In genomic region chr2:55268907-55269611, GRCh38 we compare ENCODE assay signal across 1 cellular context.
TF ChIP-seq lines count a peak whose summit lies in the region.

TSS of gene MTIF2 (minus strand) at chr2:55269231. CDS start at chr2:55263858, 5,373 bp downstream.

TF ChIP-seq in GM12878, 131 proteins besides CTCF, POLR2A, EP300 and RAD21 (continued from another document and continues in another):
- TF ChIP-seq IRF5 (IDR thresholded peaks at IDR 0.05; ENCODE audit: borderline replicate concordance) (no peak), PAX8 (IDR thresholded peaks at IDR 0.05) (no peak), ZBED1 (IDR thresholded peaks at IDR 0.05; ENCODE audit: borderline replicate concordance) (peak; percentile 83; the same call in 1 of the 2 replicates), TAF1 (IDR thresholded peaks at IDR 0.05; ENCODE audit: borderline replicate concordance, low read depth, low read length) (peak; percentile 89), SUPT20H (IDR thresholded peaks at IDR 0.05; ENCODE audit: borderline replicate concordance, control insufficient read depth, low read depth, low read length) (no peak), NR2C2 (IDR thresholded peaks at IDR 0.05; ENCODE audit: borderline replicate concordance, control insufficient read depth, insufficient read length, low read depth) (no peak), HCFC1 (IDR thresholded peaks at IDR 0.05; ENCODE audit: low read length) (peak; percentile 88), EED (IDR thresholded peaks at IDR 0.05; ENCODE audit: low read depth) (peak; percentile 76), YBX1 (IDR thresholded peaks at IDR 0.05) (no peak), TCF12 (IDR thresholded peaks at IDR 0.05; ENCODE audit: low read depth, low read length) (peak; percentile 81), JUNB (IDR thresholded peaks at IDR 0.05) (no peak; the same call in 1 of the 2 replicates), RFX5 (IDR thresholded peaks at IDR 0.05; ENCODE audit: low read depth, low read length) (no peak), RCOR1 (conservative IDR thresholded peaks at IDR 0.05; ENCODE audit: low read depth, low read length) (0 out of 2 replicates have a peak, but pooled peaks have one; percentile 67), PKNOX1 (IDR thresholded peaks at IDR 0.05) (peak; percentile 76), CBFB (IDR thresholded peaks at IDR 0.05; ENCODE audit: low read depth) (peak; percentile 79; the same call in 1 of the 2 replicates), ZNF687 (IDR thresholded peaks at IDR 0.05) (peak; percentile 86), EZH2 (IDR thresholded peaks at IDR 0.05; ENCODE audit: borderline replicate concordance, control insufficient read depth, low read depth, low read length) (no peak), RB1 (IDR thresholded peaks at IDR 0.05; ENCODE audit: borderline replicate concordance) (peak; percentile 93), BCL11A (IDR thresholded peaks at IDR 0.05; ENCODE audit: low read depth, low read length) (peak; percentile 41; the same call in 1 of the 2 replicates), ZBTB4 (CRISPR knock-in tag; IDR thresholded peaks at IDR 0.05) (no peak), RAD51 (IDR thresholded peaks at IDR 0.05) (peak; percentile 42; the same call in 1 of the 2 replicates), FOS (IDR thresholded peaks at IDR 0.05; ENCODE audit: borderline replicate concordance, extremely low read depth, insufficient read length) (no peak), PAX5 (IDR thresholded peaks at IDR 0.05; ENCODE audit: borderline replicate concordance, low read depth, low read length) (peak; percentile 62; the same call in 1 of the 2 replicates), FOXM1 (IDR thresholded peaks at IDR 0.05; ENCODE audit: low read depth, low read length) (no peak; the same call in 1 of the 2 replicates), NRF1 (conservative IDR thresholded peaks at IDR 0.05; ENCODE audit: low read depth, low read length) (no peak), SRF (IDR thresholded peaks at IDR 0.05; ENCODE audit: low read depth in 2 of 2, low read length in 2 of 2) (peak; percentile 86 to 96), DPF2 (IDR thresholded peaks at IDR 0.05) (0 out of 2 replicates have a peak, but pooled peaks have one; percentile 47), TBL1XR1 (IDR thresholded peaks at IDR 0.05; ENCODE audit: low read depth, low read length) (0 out of 2 replicates have a peak, but pooled peaks have one; percentile 46), ESRRA (IDR thresholded peaks at IDR 0.05; ENCODE audit: low read length) (no peak), HDGF (IDR thresholded peaks at IDR 0.05) (peak; percentile 78; the same call in 1 of the 2 replicates), TARDBP (IDR thresholded peaks at IDR 0.05; ENCODE audit: borderline replicate concordance) (peak; percentile 71; the same call in 1 of the 2 replicates), MAX (IDR thresholded peaks at IDR 0.05; ENCODE audit: low read depth, low read length) (peak; percentile 48; the same call in 1 of the 2 replicates), BACH1 (IDR thresholded peaks at IDR 0.05; ENCODE audit: borderline replicate concordance) (peak; percentile 37; the same call in 1 of the 2 replicates), YY1 (IDR thresholded peaks at IDR 0.05; ENCODE audit: low read depth, low read length) (peak; percentile 94), ZBTB11 (CRISPR knock-in tag; IDR thresholded peaks at IDR 0.05) (peak; percentile 91), SUZ12 (IDR thresholded peaks at IDR 0.05; ENCODE audit: unreplicated experiment) (no peak), NR2C1 (IDR thresholded peaks at IDR 0.05) (peak; percentile 90), ETV6 (conservative IDR thresholded peaks at IDR 0.05 in 1 of 2, IDR thresholded peaks at IDR 0.05 in 1 of 2; ENCODE audit: borderline replicate concordance in 1 of 2, low read depth in 1 of 2) (peak in 1 of 2 experiments; percentile 79; a peak in 1 of 4 replicates), BCL3 (IDR thresholded peaks at IDR 0.05; ENCODE audit: borderline replicate concordance, insufficient read depth, low read depth, low read length, poor library complexity, severe bottlenecking) (peak; percentile 38), NR2F1 (conservative IDR thresholded peaks at IDR 0.05) (peak; percentile 91), NFIC (IDR thresholded peaks at IDR 0.05; ENCODE audit: low read depth, low read length) (no peak; the same call in 1 of the 2 replicates), BHLHE40 (IDR thresholded peaks at IDR 0.05; ENCODE audit: borderline replicate concordance in 1 of 2, low read depth in 2 of 2, low read length in 1 of 2) (peak; percentile 71 to 86), IKZF2 (IDR thresholded peaks at IDR 0.05) (peak; percentile 73 to 83), SMAD1 (IDR thresholded peaks at IDR 0.05; ENCODE audit: low read depth, partially characterized antibody) (peak; percentile 41), POLR2AphosphoS2 (IDR thresholded peaks at IDR 0.05; ENCODE audit: low read depth, low read length) (peak; percentile 92), MXI1 (IDR thresholded peaks at IDR 0.05; ENCODE audit: low read depth, low read length) (peak; percentile 93), CREB1 (IDR thresholded peaks at IDR 0.05; ENCODE audit: low read depth) (peak; percentile 70), SPI1 (IDR thresholded peaks at IDR 0.05; ENCODE audit: borderline replicate concordance, insufficient read depth, low read depth, low read length) (no peak), BRCA1 (IDR thresholded peaks at IDR 0.05; ENCODE audit: low read depth, low read length) (no peak), MTA2 (IDR thresholded peaks at IDR 0.05; ENCODE audit: low read depth) (peak; percentile 60)
